22 cellular contexts compared by ENCODE assay signal in the genomic region with DNA sequence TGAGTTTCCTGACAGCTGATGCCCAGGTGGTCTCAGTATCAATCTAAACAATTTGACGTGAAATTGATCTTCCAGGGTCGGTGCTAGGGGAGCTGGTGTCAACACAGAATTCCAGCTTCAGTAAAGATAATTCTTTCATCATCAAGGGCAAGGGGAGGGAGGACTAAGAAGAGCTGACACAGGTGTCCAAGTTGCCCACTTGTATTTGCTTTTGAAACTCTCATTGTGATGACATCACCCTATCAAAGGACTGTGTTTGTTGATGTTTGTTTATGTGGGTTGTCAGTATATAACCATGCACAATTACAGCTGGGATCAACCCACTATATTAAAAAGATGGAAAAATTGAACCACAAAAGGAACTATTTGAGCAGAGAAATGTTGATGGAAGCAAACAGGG. TPM values are rescaled to one million over a fixed set of nuclear protein-coding genes. Genes with fewer than 3 reads are reported as not detected.
DNase-seq lines count a peak whose midpoint lies in the region; ATAC-seq, FAIRE-seq and TF ChIP-seq lines count a peak whose summit lies in the region.
"Had no signal": no experiment of that assay in that cellular context is flagged by ENCODE, and none has a peak within 500 bp of the region (broad histone marks: within the 10 kb centered on the region; RNA-seq: fewer than 3 reads in every experiment).

No MANE protein-coding gene starts in this region.

- POLR2A ChIA-PET in PC-3 (lab: Charles Lee; ENCODE audit: unreplicated experiment): no interaction called here

- H3K27me3 ChIP-seq in PC-3 (ENCODE audit: low read length) (no peaks in the 10 kb centered on the region), MM.1S (replicated peaks; ENCODE audit: insufficient read depth, low read length) (no peaks in the 10 kb centered on the region)
- H3K27me3 ChIP-seq: MG63 had no signal

- H2AFZ ChIP-seq in PC-3 (ENCODE audit: low read length) (no peak overlapping the region), MM.1S (ENCODE audit: low read length) (no peak overlapping the region)

- BruUV-seq in PC-3 (replicated peaks; lab: Mats Ljungman, UMichigan): no TSS peak

- H3K9ac ChIP-seq in PC-3 (ENCODE audit: low read length) (no peak overlapping the region), MM.1S (ENCODE audit: low read length) (no peak overlapping the region)
- H3K9ac ChIP-seq: SK-N-SH had no signal

- peak overlapping the region; percentile 7 for H3K4me3 Mint-ChIP-seq in progenitor cell of endocrine pancreas (ENCODE audit: low read depth)
- H3K4me3 Mint-ChIP-seq: CD8-positive, alpha-beta memory T cell had no signal

- H3F3A ChIP-seq in PC-3 (ENCODE audit: low read length, unreplicated experiment) (no peaks in the 10 kb centered on the region), MM.1S (ENCODE audit: insufficient read depth, low read length) (no peaks in the 10 kb centered on the region)

- FAIRE-seq in D721Med (lab: Jason Lieb, UNC): no peak
- FAIRE-seq: K562 had no signal

- no peaks in the 10 kb centered on the region for H3K36me3 Mint-ChIP-seq in progenitor cell of endocrine pancreas (ENCODE audit: insufficient read depth)
- H3K36me3 Mint-ChIP-seq: CD8-positive, alpha-beta memory T cell had no signal

- peak; percentile 13 to 62 for DNase-seq in NCI-H2081 (lab: John Stamatoyannopoulos, UW)
- no peak for DNase-seq in NCI-H2081 treated with DMSO at 0.1 percent for 48 hours (lab: John Stamatoyannopoulos, UW)
- DNase-seq in SHP77 (lab: John Stamatoyannopoulos, UW): peak; percentile 83 to 89
- DNase-seq in SHP77 treated with DMSO at 0.1 percent for 48 hours (lab: John Stamatoyannopoulos, UW): no peak
- DNase-seq in PC-3: peak; percentile 39
- no peak for DNase-seq in progenitor cell of endocrine pancreas (ENCODE audit: low spot score, unreplicated experiment)
- DNase-seq in D721Med (ENCODE audit: insufficient read length, low spot score): no peak
- DNase-seq in MM.1S: no peak
- DNase-seq: 8988T; AML-193; C1 segment of cervical spinal cord; CD8-positive, alpha-beta memory T cell; DMS79 treated with DMSO at 0.1 percent for 48 hours; MG63; NCI-H1048; NCI-H1417 treated with DMSO at 0.1 percent for 48 hours; NCI-H226; Right ventricle myocardium superior; SK-N-SH had no signal

- H3K27me3 Mint-ChIP-seq in progenitor cell of endocrine pancreas: no peaks in the 10 kb centered on the region

- no peaks in the 10 kb centered on the region for H3K9me3 ChIP-seq in PC-3 (ENCODE audit: low read length)
- no peaks in the 10 kb centered on the region for H3K9me3 ChIP-seq in MM.1S (replicated peaks; ENCODE audit: insufficient read depth, low read length)
- H3K9me3 ChIP-seq: MG63, SK-N-SH had no signal

- H3K27ac Mint-ChIP-seq in progenitor cell of endocrine pancreas: peak overlapping the region; percentile 87
- H3K27ac Mint-ChIP-seq: CD8-positive, alpha-beta memory T cell had no signal

- no peak for ATAC-seq in PC-3
- ATAC-seq: K562 had no signal

- peaks cover 2% of the 10 kb centered on the region for H3K9me3 Mint-ChIP-seq in progenitor cell of endocrine pancreas (ENCODE audit: low read depth)

- no peak for TF ChIP-seq CTCF in PC-3 (conservative IDR thresholded peaks at IDR 0.05; ENCODE audit: low read depth, low read length)
- no peak for TF ChIP-seq CTCF in progenitor cell of endocrine pancreas (IDR thresholded peaks at IDR 0.05; ENCODE audit: unreplicated experiment)
- no peak for TF ChIP-seq CTCF in D721Med (IDR thresholded peaks at IDR 0.05; ENCODE audit: insufficient read depth, missing control alignments)
- TF ChIP-seq CTCF in MM.1S (IDR thresholded peaks at IDR 0.05; ENCODE audit: low read length): no peak

- H3K9me2 ChIP-seq in PC-3 (replicated peaks; ENCODE audit: low read length): no peaks in the 10 kb centered on the region
- H3K9me2 ChIP-seq in MM.1S (replicated peaks; ENCODE audit: insufficient read depth, low read length): no peaks in the 10 kb centered on the region
- H3K9me2 ChIP-seq: SK-N-SH had no signal

- H3K36me3 ChIP-seq in PC-3 (ENCODE audit: low read depth, low read length) (no peaks in the 10 kb centered on the region), MM.1S (replicated peaks; ENCODE audit: insufficient read depth, low read length) (no peaks in the 10 kb centered on the region)
- H3K36me3 ChIP-seq: MG63 had no signal

- H3K4me1 ChIP-seq in PC-3 (ENCODE audit: insufficient read depth, low read length) (peaks cover 26% of the 10 kb centered on the region), MM.1S (ENCODE audit: low read length) (no peaks in the 10 kb centered on the region)

- H3K79me2 ChIP-seq in PC-3 (ENCODE audit: low read length) (no peaks in the 10 kb centered on the region), MM.1S (ENCODE audit: low read length) (no peaks in the 10 kb centered on the region)

- peaks cover 54% of the 10 kb centered on the region for H3K4me1 Mint-ChIP-seq in progenitor cell of endocrine pancreas (ENCODE audit: low read depth)
- H3K4me1 Mint-ChIP-seq: CD8-positive, alpha-beta memory T cell had no signal

- intact Hi-C loops in PC-3 (cut with micrococcal nuclease): loop anchor here (10.0 kb wide), 1 partner anchor 1009 kb away; no protein-coding TSS in a partner anchor

- no peak overlapping the region for H3K4me2 ChIP-seq in PC-3 (ENCODE audit: low read length)
- no peak overlapping the region for H3K4me2 ChIP-seq in MM.1S (ENCODE audit: low read depth, low read length)
- H3K4me2 ChIP-seq: SK-N-SH had no signal

- H3K4me3 ChIP-seq in PC-3 (ENCODE audit: low read length) (no peak overlapping the region), MM.1S (ENCODE audit: low read length) (no peak overlapping the region)
- H3K4me3 ChIP-seq: K562, MG63 had no signal

- H4K20me1 ChIP-seq in PC-3 (ENCODE audit: low read length) (no peaks in the 10 kb centered on the region), MM.1S (ENCODE audit: insufficient read depth, low read length) (no peaks in the 10 kb centered on the region)

- CTCF ChIA-PET in PC-3 (lab: Charles Lee): no interaction called here

- no peak overlapping the region for H3K27ac ChIP-seq in PC-3 (ENCODE audit: low read length)
- no peak overlapping the region for H3K27ac ChIP-seq in MM.1S (ENCODE audit: low read length)

RNA-seq across cellular contexts. Expression of a gene that starts 48.8 kb away (rescaled TPM):
- total RNA-seq in PC-3 (2014; rRNA removed): not detected in 2 replicates
- 0.19 and 0.49 TPM in 2 replicates for total RNA-seq in progenitor cell of endocrine pancreas
- total RNA-seq: LHCN-M2; T-helper 2 cell treated with Interferon-gamma antibody and Interleukin-4, amounts not matched to agents 100 ng/mL and 5 ng/mL, for 36 hours had no signal

Comparison
In these comparisons a context has a peak if more than half of its experiments do, and no peak if none do; other contexts are left out.
1. DNase-seq: peak in NCI-H2081 (2 of 2), SHP77 (2 of 2) and PC-3 (single experiment); none in NCI-H2081 treated with DMSO at 0.1 percent for 48 hours (single experiment), SHP77 treated with DMSO at 0.1 percent for 48 hours (single experiment), progenitor cell of endocrine pancreas (single experiment), D721Med (single experiment) and MM.1S (single experiment).